In genomic region chr2:23268467-23269263, GRCh38 we compare ENCODE assay signal across 2 cellular contexts.
A peak's percentile ranks its signal among the peaks of the same experiment; 100 is the strongest.
TF ChIP-seq lines count a peak whose summit lies in the region.

No MANE protein-coding gene starts in this region.

TF ChIP-seq in A549, 52 proteins besides CTCF, POLR2A, EP300 and RAD21 (continued from another document):
- TF ChIP-seq EHMT2 (IDR thresholded peaks at IDR 0.05; ENCODE audit: low read depth) = no peak
- TF ChIP-seq FOXS1 (CRISPR knock-in tag; IDR thresholded peaks at IDR 0.05) = no peak
- TF ChIP-seq MAFK (IDR thresholded peaks at IDR 0.05; ENCODE audit: partially characterized antibody) = no peak
- no peak for TF ChIP-seq REST (IDR thresholded peaks at IDR 0.05)
- peak; percentile 58; the same call in 1 of the 2 replicates for TF ChIP-seq GATA3 (IDR thresholded peaks at IDR 0.05; ENCODE audit: borderline replicate concordance)
- TF ChIP-seq RFX5 (IDR thresholded peaks at IDR 0.05) = no peak
- TF ChIP-seq PBX3 (IDR thresholded peaks at IDR 0.05) = 0 out of 2 replicates have a peak, but pooled peaks have one; percentile 50
- TF ChIP-seq, protein P1, sequence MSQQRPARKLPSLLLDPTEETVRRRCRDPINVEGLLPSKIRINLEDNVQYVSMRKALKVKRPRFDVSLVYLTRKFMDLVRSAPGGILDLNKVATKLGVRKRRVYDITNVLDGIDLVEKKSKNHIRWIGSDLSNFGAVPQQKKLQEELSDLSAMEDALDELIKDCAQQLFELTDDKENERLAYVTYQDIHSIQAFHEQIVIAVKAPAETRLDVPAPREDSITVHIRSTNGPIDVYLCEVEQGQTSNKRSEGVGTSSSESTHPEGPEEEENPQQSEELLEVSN (IDR thresholded peaks at IDR 0.05; ENCODE audit: borderline replicate concordance, low read depth) = no peak
- no peak for TF ChIP-seq TFCP2L1 (CRISPR knock-in tag; IDR thresholded peaks at IDR 0.05)
TF ChIP-seq in A549: peak in this region for 3.

TF ChIP-seq in SK-N-SH treated with all-trans-retinoic acid at 6 μM for 48 hours, 23 proteins besides CTCF, POLR2A, EP300 and RAD21 (continued from another document):
- TF ChIP-seq ESRRG (CRISPR knock-in tag; IDR thresholded peaks at IDR 0.05) (0 out of 2 replicates have a peak, but pooled peaks have one; percentile 73), CSRNP3 (CRISPR knock-in tag; IDR thresholded peaks at IDR 0.05) (peak; percentile 69; the same call in 1 of the 2 replicates), CREB5 (CRISPR knock-in tag; IDR thresholded peaks at IDR 0.05; ENCODE audit: low read depth) (no peak), GLIS3 (CRISPR knock-in tag; IDR thresholded peaks at IDR 0.05) (no peak), ZNF70 (CRISPR knock-in tag; IDR thresholded peaks at IDR 0.05) (no peak), ZFP3 (CRISPR knock-in tag; IDR thresholded peaks at IDR 0.05) (no peak), POU6F1 (CRISPR knock-in tag; IDR thresholded peaks at IDR 0.05; ENCODE audit: borderline replicate concordance, low read depth) (peak; percentile 54; the same call in 1 of the 2 replicates), ZC3H10 (CRISPR knock-in tag; IDR thresholded peaks at IDR 0.05) (no peak), OSR1 (CRISPR knock-in tag; IDR thresholded peaks at IDR 0.05) (no peak), ISL1 (CRISPR knock-in tag; IDR thresholded peaks at IDR 0.05) (peak; percentile 98), ZNF565 (CRISPR knock-in tag; conservative IDR thresholded peaks at IDR 0.05; ENCODE audit: low read depth) (no peak)
- TF ChIP-seq, protein P2, sequence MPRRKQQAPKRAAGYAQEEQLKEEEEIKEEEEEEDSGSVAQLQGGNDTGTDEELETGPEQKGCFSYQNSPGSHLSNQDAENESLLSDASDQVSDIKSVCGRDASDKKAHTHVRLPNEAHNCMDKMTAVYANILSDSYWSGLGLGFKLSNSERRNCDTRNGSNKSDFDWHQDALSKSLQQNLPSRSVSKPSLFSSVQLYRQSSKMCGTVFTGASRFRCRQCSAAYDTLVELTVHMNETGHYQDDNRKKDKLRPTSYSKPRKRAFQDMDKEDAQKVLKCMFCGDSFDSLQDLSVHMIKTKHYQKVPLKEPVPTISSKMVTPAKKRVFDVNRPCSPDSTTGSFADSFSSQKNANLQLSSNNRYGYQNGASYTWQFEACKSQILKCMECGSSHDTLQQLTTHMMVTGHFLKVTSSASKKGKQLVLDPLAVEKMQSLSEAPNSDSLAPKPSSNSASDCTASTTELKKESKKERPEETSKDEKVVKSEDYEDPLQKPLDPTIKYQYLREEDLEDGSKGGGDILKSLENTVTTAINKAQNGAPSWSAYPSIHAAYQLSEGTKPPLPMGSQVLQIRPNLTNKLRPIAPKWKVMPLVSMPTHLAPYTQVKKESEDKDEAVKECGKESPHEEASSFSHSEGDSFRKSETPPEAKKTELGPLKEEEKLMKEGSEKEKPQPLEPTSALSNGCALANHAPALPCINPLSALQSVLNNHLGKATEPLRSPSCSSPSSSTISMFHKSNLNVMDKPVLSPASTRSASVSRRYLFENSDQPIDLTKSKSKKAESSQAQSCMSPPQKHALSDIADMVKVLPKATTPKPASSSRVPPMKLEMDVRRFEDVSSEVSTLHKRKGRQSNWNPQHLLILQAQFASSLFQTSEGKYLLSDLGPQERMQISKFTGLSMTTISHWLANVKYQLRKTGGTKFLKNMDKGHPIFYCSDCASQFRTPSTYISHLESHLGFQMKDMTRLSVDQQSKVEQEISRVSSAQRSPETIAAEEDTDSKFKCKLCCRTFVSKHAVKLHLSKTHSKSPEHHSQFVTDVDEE (CRISPR knock-in tag; IDR thresholded peaks at IDR 0.05) = no peak
TF ChIP-seq in SK-N-SH treated with all-trans-retinoic acid at 6 μM for 48 hours: peak in this region for 7.
